In the genomic region with DNA sequence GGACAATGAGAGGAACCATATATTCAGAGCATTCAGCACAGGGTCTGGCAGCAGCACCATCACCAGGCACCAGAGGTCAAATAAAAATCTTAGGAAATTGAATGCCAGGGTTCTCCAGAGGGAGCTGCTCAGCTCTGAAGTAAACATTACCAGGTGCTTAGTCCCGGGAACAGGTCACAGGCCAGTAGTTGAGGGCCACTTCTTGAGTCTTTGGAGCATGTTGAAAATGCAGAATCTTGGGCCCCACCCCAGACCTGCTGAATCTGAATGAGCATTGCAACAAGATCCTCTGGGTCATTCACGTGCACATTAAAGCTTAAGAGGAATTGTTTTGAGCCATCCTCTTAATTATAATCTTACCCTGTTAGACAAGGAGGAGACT, we compare ENCODE assay signal across 23 cellular contexts.
"Had no signal": no experiment of that assay in that cellular context is flagged by ENCODE, and none has a peak within 500 bp of the region (broad histone marks: within the 10 kb centered on the region; RNA-seq: fewer than 3 reads in every experiment).

No MANE protein-coding gene starts in this region.

- H3K36me3 Mint-ChIP-seq: mesothelial cell of epicardium; natural killer cell treated with Interleukin-12 subunit alpha and Interleukin-12 subunit beta and Interleukin-15 and Interleukin-18, amount 100 ng/mL, for 72 hours had no signal

- H3K4me3 Mint-ChIP-seq: activated CD4-positive, alpha-beta memory T cell treated with anti-CD3 and anti-CD28 coated beads, Interleukin-2, amount 10 ng/mL, durations not matched to agents 7 days and 5 days; activated naive CD8-positive, alpha-beta T cell treated with anti-CD3 and anti-CD28 coated beads, Interleukin-2, amount 50 U/mL, for 24 hours; activated T-helper 1 cell treated with anti-CD3 and anti-CD28 coated beads, Interleukin-12 subunit alpha, Interleukin-12 subunit beta, Interleukin-2, Interleukin-4 antibody, amounts not matched to agents 30 ng/mL and 10 ng/mL and 1 ng/mL, durations not matched to agents 14 hours and 24 hours and 36 hours; endodermal cell; mesothelial cell of epicardium; natural killer cell treated with Interleukin-12 subunit alpha and Interleukin-12 subunit beta and Interleukin-15 and Interleukin-18, amount 100 ng/mL, for 72 hours had no signal

- H3K9me3 ChIP-seq: body of pancreas, gastroesophageal sphincter, heart right ventricle, neutrophil, ovary, psoas muscle, right atrium auricular region, spleen, thoracic aorta had no signal

- H3K4me1 Mint-ChIP-seq: activated naive CD8-positive, alpha-beta T cell treated with anti-CD3 and anti-CD28 coated beads, Interleukin-2, amount 50 U/mL, for 24 hours had no signal

- ATAC-seq: activated naive CD8-positive, alpha-beta T cell treated with anti-CD3 and anti-CD28 coated beads, Interleukin-2, amount 50 U/mL, for 24 hours; body of pancreas; gastroesophageal sphincter; heart right ventricle; left colon; psoas muscle had no signal

- H3K36me3 ChIP-seq: cardiac muscle cell, gastroesophageal sphincter, neutrophil, ovary, right atrium auricular region, spleen, thoracic aorta had no signal

- H3K27ac ChIP-seq: body of pancreas, cardiac muscle cell, gastroesophageal sphincter, neutrophil, ovary, psoas muscle, right atrium auricular region, spleen, thoracic aorta had no signal

- H3K4me3 ChIP-seq: body of pancreas, cardiac muscle cell, gastroesophageal sphincter, heart right ventricle, ovary, psoas muscle, right atrium auricular region, spleen, thoracic aorta had no signal

- H3K9me3 Mint-ChIP-seq: activated CD4-positive, alpha-beta memory T cell treated with anti-CD3 and anti-CD28 coated beads, Interleukin-2, amount 10 ng/mL, durations not matched to agents 7 days and 5 days; activated naive CD8-positive, alpha-beta T cell treated with anti-CD3 and anti-CD28 coated beads, Interleukin-2, amount 50 U/mL, for 24 hours; activated T-helper 1 cell treated with anti-CD3 and anti-CD28 coated beads, Interleukin-12 subunit alpha, Interleukin-12 subunit beta, Interleukin-2, Interleukin-4 antibody, amounts not matched to agents 30 ng/mL and 10 ng/mL and 1 ng/mL, durations not matched to agents 14 hours and 24 hours and 36 hours; endodermal cell; mesothelial cell of epicardium; natural killer cell treated with Interleukin-12 subunit alpha and Interleukin-12 subunit beta and Interleukin-15 and Interleukin-18, amount 100 ng/mL, for 72 hours had no signal

- H3K27ac Mint-ChIP-seq: activated CD4-positive, alpha-beta memory T cell treated with anti-CD3 and anti-CD28 coated beads, Interleukin-2, amount 10 ng/mL, durations not matched to agents 7 days and 5 days; activated naive CD8-positive, alpha-beta T cell treated with anti-CD3 and anti-CD28 coated beads, Interleukin-2, amount 50 U/mL, for 24 hours; activated T-helper 1 cell treated with anti-CD3 and anti-CD28 coated beads, Interleukin-12 subunit alpha, Interleukin-12 subunit beta, Interleukin-2, Interleukin-4 antibody, amounts not matched to agents 30 ng/mL and 10 ng/mL and 1 ng/mL, durations not matched to agents 14 hours and 24 hours and 36 hours; endodermal cell; natural killer cell treated with Interleukin-12 subunit alpha and Interleukin-12 subunit beta and Interleukin-15 and Interleukin-18, amount 100 ng/mL, for 72 hours had no signal

- H3K4me1 ChIP-seq: body of pancreas had no signal

- DNase-seq: activated CD4-positive, alpha-beta memory T cell treated with anti-CD3 and anti-CD28 coated beads, Interleukin-2, amount 10 ng/mL, durations not matched to agents 7 days and 5 days; activated CD4-positive, alpha-beta T cell treated with anti-CD3 and anti-CD28 coated beads for 48 hours; activated gamma-delta T cell; activated naive CD4-positive, alpha-beta T cell treated with anti-CD3 and anti-CD28 coated beads, Interleukin-2, amount 50 U/mL, for 16 hours; activated naive CD8-positive, alpha-beta T cell treated with anti-CD3 and anti-CD28 coated beads, Interleukin-2, amount 50 U/mL, for 24 hours; body of pancreas; cortex of kidney; endodermal cell; heart right ventricle; left colon; ovary; psoas muscle; spleen; stimulated activated CD4-positive, alpha-beta T cell treated with anti-CD3 and anti-CD28 coated beads, Interleukin-4, amount 100 ng/mL, for 1 hour; stimulated activated naive CD4-positive, alpha-beta T cell had no signal

- H3K27me3 ChIP-seq: body of pancreas, cardiac muscle cell, gastroesophageal sphincter, heart right ventricle, ovary, right atrium auricular region, spleen had no signal
